Comparison of ENCODE assay signal across 1 cellular context in genomic region chr11:33443684-33444083, GRCh38.
TF ChIP-seq lines count a peak whose summit lies in the region.

No MANE protein-coding gene starts in this region.

TF ChIP-seq in SK-N-SH, 30 proteins besides CTCF, POLR2A, EP300 and RAD21 (continued from another document):
- no peak for TF ChIP-seq YY1 (IDR thresholded peaks at IDR 0.05; ENCODE audit: low read depth)
- no peak for TF ChIP-seq FOXM1 (IDR thresholded peaks at IDR 0.05; ENCODE audit: low read depth)
- TF ChIP-seq NRF1 (IDR thresholded peaks at IDR 0.05; ENCODE audit: low read depth, low read length): no peak
- TF ChIP-seq MAX (IDR thresholded peaks at IDR 0.05; ENCODE audit: low read depth): no peak
- TF ChIP-seq EZH2phosphoT487 (IDR thresholded peaks at IDR 0.05; ENCODE audit: borderline replicate concordance, low read depth): no peak
- TF ChIP-seq ZBTB33 (IDR thresholded peaks at IDR 0.05; ENCODE audit: borderline replicate concordance, low read depth): no peak
- TF ChIP-seq TEAD4 (IDR thresholded peaks at IDR 0.05; ENCODE audit: borderline replicate concordance, insufficient read depth): no peak
- no peak for TF ChIP-seq USF2 (IDR thresholded peaks at IDR 0.05; ENCODE audit: borderline replicate concordance, low read depth, low read length)
- no peak for TF ChIP-seq FOSL2 (IDR thresholded peaks at IDR 0.05; ENCODE audit: borderline replicate concordance, low read depth)
- no peak for TF ChIP-seq ELF1 (IDR thresholded peaks at IDR 0.05)
- no peak for TF ChIP-seq POLR2AphosphoS5 (IDR thresholded peaks at IDR 0.05; ENCODE audit: low read depth, low read length)
- TF ChIP-seq RXRA (IDR thresholded peaks at IDR 0.05; ENCODE audit: borderline replicate concordance, low read depth): no peak
- no peak for TF ChIP-seq CHD2 (IDR thresholded peaks at IDR 0.05; ENCODE audit: low read length, partially characterized antibody)
- no peak for TF ChIP-seq SMC3 (IDR thresholded peaks at IDR 0.05; ENCODE audit: low read depth, low read length)
